Comparison of ENCODE assay signal across 20 cellular contexts in the genomic region with DNA sequence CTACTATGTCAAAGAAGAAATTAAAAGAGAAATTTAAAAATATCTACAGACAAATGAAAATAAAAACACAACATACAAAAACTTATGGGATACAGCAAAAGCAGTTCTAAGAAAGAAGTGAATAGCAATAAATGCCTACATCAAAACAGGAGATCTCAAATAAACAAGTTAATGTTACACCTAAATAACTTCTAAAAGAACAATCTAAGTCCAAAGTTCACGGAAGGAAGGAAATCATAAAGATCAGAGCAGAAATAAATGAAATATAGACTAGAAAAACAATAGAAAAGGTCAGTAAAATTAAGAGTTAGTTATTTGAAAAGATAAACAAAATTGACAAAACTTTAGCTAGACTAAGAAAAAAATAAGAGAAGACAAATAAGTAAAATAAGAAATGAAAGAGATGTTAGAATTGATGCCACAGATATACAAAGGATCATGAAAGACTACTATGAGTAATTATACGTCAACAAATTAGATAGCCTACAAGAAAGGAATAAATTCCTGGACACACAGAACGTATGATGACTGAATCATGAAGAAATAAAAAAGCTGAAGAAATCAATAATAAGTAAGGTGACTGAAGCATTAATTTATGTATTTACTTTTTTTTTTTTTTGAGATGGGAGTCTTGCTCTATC.
A peak's percentile ranks its signal among the peaks of the same experiment; 100 is the strongest.
DNase-seq lines count a peak whose midpoint lies in the region; ATAC-seq, FAIRE-seq and TF ChIP-seq lines count a peak whose summit lies in the region.
"Had no signal": no experiment of that assay in that cellular context is flagged by ENCODE, and none has a peak within 500 bp of the region (broad histone marks: within the 10 kb centered on the region; RNA-seq: fewer than 3 reads in every experiment).

No MANE protein-coding gene starts in this region.

- DNase-seq in H54 (ENCODE audit: insufficient read length, low spot score), result no peak
- DNase-seq in left colon, result no peak
- no peak for DNase-seq in cerebellar nuclear complex (lab: John Stamatoyannopoulos, UW)
- no peak for DNase-seq in H9
- DNase-seq: ACHN; BE2C; Caco-2; CD4-positive, alpha-beta T cell; GF-D8; GM23248; HFFc6; KBM-7 had no signal

- no peak overlapping the region for H2BK20ac ChIP-seq in H9 (ENCODE audit: low read depth, low read length, poor library complexity, severe bottlenecking)

- H3K4me1 ChIP-seq in H9 (ENCODE audit: insufficient read depth, low read length), result no peaks in the 10 kb centered on the region
- H3K4me1 ChIP-seq: BE2C had no signal

- H2BK15ac ChIP-seq in H9 (ENCODE audit: low read depth, low read length), result no peak overlapping the region

- no peaks in the 10 kb centered on the region for H3K79me1 ChIP-seq in H9 (ENCODE audit: insufficient read depth, low read depth, low read length, poor library complexity, severe bottlenecking)

- no peak overlapping the region for H4K8ac ChIP-seq in H9 (replicated peaks; ENCODE audit: insufficient read length, low read depth, low read length)

- no peak overlapping the region for H3K27ac ChIP-seq in H9 (ENCODE audit: insufficient read length, low read depth, low read length)
- H3K27ac ChIP-seq: C4-2B, GM23248 had no signal

- no peak overlapping the region for H2AK5ac ChIP-seq in H9 (ENCODE audit: insufficient read length, low read length)

- no peak overlapping the region for H3K56ac ChIP-seq in H9 (ENCODE audit: insufficient read length, low read depth, low read length)

- H3K23ac ChIP-seq in H9 (ENCODE audit: insufficient read length, low read depth, low read length), result no peak overlapping the region

- no peak overlapping the region for H3K4me3 Mint-ChIP-seq in H9
- H3K4me3 Mint-ChIP-seq: CD4-positive, alpha-beta T cell; HFFc6; IgD-negative memory B cell had no signal

- no peaks in the 10 kb centered on the region for H3K9me3 ChIP-seq in H9 (ENCODE audit: control insufficient read depth, low read depth, low read length)
- H3K9me3 ChIP-seq: BE2C had no signal

- H3T11ph ChIP-seq in H9 (ENCODE audit: low read length), result no peak overlapping the region

- H2AFZ ChIP-seq in H9 (ENCODE audit: low read length), result no peak overlapping the region
- H2AFZ ChIP-seq: GM23248 had no signal

- no peak for TF ChIP-seq CTCF in H9 (conservative IDR thresholded peaks at IDR 0.05)

- H3K36me3 Mint-ChIP-seq in H9 (ENCODE audit: insufficient read depth in 1 of 3, low read depth in 3 of 3), result peaks cover 6 to 9% (median 8%) of the 10 kb centered on the region in 3 experiments; a peak in 6 of 7 replicates
- H3K36me3 Mint-ChIP-seq: IgD-negative memory B cell had no signal

- no peak overlapping the region for H3K4me2 ChIP-seq in H9 (ENCODE audit: insufficient read depth, insufficient read length, low read length)

- no peak overlapping the region for H3K9ac ChIP-seq in H9 (ENCODE audit: extremely low read depth, insufficient read length, low read length)
- H3K9ac ChIP-seq: GM23248 had no signal

- H3K27me3 Mint-ChIP-seq in H9 (ENCODE audit: low read depth), result no peaks in the 10 kb centered on the region
- H3K27me3 Mint-ChIP-seq: CD4-positive, alpha-beta T cell; IgD-negative memory B cell had no signal

- intact Hi-C loops in left colon (cut with DNase I, micrococcal nuclease), result no loop called here

- H3K23me2 ChIP-seq in H9 (ENCODE audit: insufficient read length, low read depth, low read length, poor library complexity, severe bottlenecking), result no peaks in the 10 kb centered on the region

- H2BK5ac ChIP-seq in H9 (ENCODE audit: insufficient read length, low read length), result no peak overlapping the region

- peaks cover 0 to 2% of the 10 kb centered on the region in 2 experiments; a peak in 2 of 4 replicates for H3K4me1 Mint-ChIP-seq in H9
- H3K4me1 Mint-ChIP-seq: IgD-negative memory B cell had no signal

- H2BK120ac ChIP-seq in H9 (ENCODE audit: low read depth, low read length, poor library complexity, severe bottlenecking), result no peak overlapping the region

- H3K27ac Mint-ChIP-seq in H9, result no peak overlapping the region
- H3K27ac Mint-ChIP-seq: CD4-positive, alpha-beta T cell; HFFc6; IgD-negative memory B cell had no signal

- FAIRE-seq in H54 (lab: Jason Lieb, UNC) (peak; percentile 61), colon (lab: Jason Lieb, UNC) (peak; percentile 98)
- FAIRE-seq: D721Med, HepG2 had no signal

- H3K79me2 ChIP-seq in H9 (ENCODE audit: insufficient read depth, low read length), result no peaks in the 10 kb centered on the region

- no peak overlapping the region for H2BK12ac ChIP-seq in H9 (ENCODE audit: insufficient read length, low read depth, low read length)

- no peak overlapping the region for H3K14ac ChIP-seq in H9 (ENCODE audit: insufficient read depth, low read length)

- no peak for TF ChIP-seq POLR2A in H54 (IDR thresholded peaks at IDR 0.05; ENCODE audit: low read depth, low read length)

- no peak overlapping the region for H3K4ac ChIP-seq in H9 (ENCODE audit: low read depth, low read length)

- H4K5ac ChIP-seq in H9 (ENCODE audit: insufficient read length, low read depth, low read length), result no peak overlapping the region

- H3K18ac ChIP-seq in H9 (ENCODE audit: insufficient read length, low read depth, low read length), result no peak overlapping the region

- H4K91ac ChIP-seq in H9 (ENCODE audit: insufficient read length, low read depth, low read length), result no peak overlapping the region

- H4K20me1 ChIP-seq in H9 (ENCODE audit: control insufficient read depth, insufficient read depth, insufficient read length), result no peaks in the 10 kb centered on the region

- ATAC-seq in left colon (peak; percentile 96), HG02610 (IDR thresholded peaks at IDR 0.05; ENCODE audit: unreplicated experiment) (no peak), GM21529 (IDR thresholded peaks at IDR 0.05; ENCODE audit: unreplicated experiment) (no peak)
- ATAC-seq: HCT116, HepG2 had no signal

- no peaks in the 10 kb centered on the region for H3K27me3 ChIP-seq in H9 (ENCODE audit: insufficient read depth, low read length)
- H3K27me3 ChIP-seq: BE2C had no signal

- H3K9me3 Mint-ChIP-seq in H9, result peaks cover 4 to 7% of the 10 kb centered on the region in 2 experiments

- WGBS in H9 (ENCODE audit: extremely low coverage, insufficient read length, low lambda C conversion rate), result no CpG with 5 or more reads among the region's 3 CpGs
